9 cellular contexts compared by ENCODE assay signal in the genomic region with DNA sequence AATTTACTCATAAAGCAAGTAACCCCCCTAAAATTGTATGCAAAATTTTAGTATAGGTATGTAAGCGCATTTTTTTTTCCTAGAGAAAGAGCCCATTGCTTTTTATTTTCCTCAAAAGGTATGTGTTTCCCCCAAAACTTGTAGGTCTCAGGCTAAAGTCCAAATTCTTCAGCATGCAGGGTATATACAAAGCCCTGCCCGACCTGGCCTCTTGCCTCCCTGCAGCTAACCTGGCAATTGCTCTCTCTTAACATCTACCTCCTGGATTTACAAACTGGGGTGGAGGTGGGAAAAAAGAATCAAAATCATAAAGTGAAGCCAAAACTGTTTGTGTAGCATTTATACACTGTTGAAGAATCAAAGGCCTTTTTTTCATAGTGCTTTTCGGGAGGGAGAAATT.
A peak's percentile ranks its signal among the peaks of the same experiment; 100 is the strongest.
DNase-seq lines count a peak whose midpoint lies in the region; ATAC-seq and TF ChIP-seq lines count a peak whose summit lies in the region.
"Had no signal": no experiment of that assay in that cellular context is flagged by ENCODE, and none has a peak within 500 bp of the region (broad histone marks: within the 10 kb centered on the region; RNA-seq: fewer than 3 reads in every experiment).

No MANE protein-coding gene starts in this region.

- H3K79me1 ChIP-seq in trophoblast cell (ENCODE audit: low read length) = peaks cover 16% of the 10 kb centered on the region

- peaks cover 45% of the 10 kb centered on the region for H3K36me3 Mint-ChIP-seq in stimulated activated effector memory CD8-positive, alpha-beta T cell treated with anti-CD3 and anti-CD28 coated beads, Interleukin-12 subunit alpha, Interleukin-12 subunit beta, amount 100 ng/mL, for 72 hours

- no peak overlapping the region for H2BK5ac ChIP-seq in trophoblast cell (ENCODE audit: low read depth, low read length, poor library complexity)

- no peak overlapping the region for H3K9ac ChIP-seq in trophoblast cell (ENCODE audit: low read length)

- H3K14ac ChIP-seq in trophoblast cell (ENCODE audit: low read length) = no peak overlapping the region

- no peak overlapping the region for H3K18ac ChIP-seq in trophoblast cell (ENCODE audit: low read length)

- no peak overlapping the region for H3K23ac ChIP-seq in trophoblast cell (ENCODE audit: low read length)

- H4K91ac ChIP-seq in trophoblast cell (ENCODE audit: low read depth, low read length) = no peak overlapping the region

- H3K27ac Mint-ChIP-seq in stimulated activated effector memory CD8-positive, alpha-beta T cell treated with anti-CD3 and anti-CD28 coated beads, Interleukin-12 subunit alpha, Interleukin-12 subunit beta, amount 100 ng/mL, for 72 hours = peak overlapping the region; percentile 87

- H3K27ac ChIP-seq in WERI-Rb-1 = peak overlapping the region; percentile 99
- no peak overlapping the region for H3K27ac ChIP-seq in right cardiac atrium (ENCODE audit: low read length)
- H3K27ac ChIP-seq in trophoblast cell (ENCODE audit: low read depth, low read length) = no peak overlapping the region

- no peak overlapping the region for H2BK120ac ChIP-seq in trophoblast cell (ENCODE audit: insufficient read depth, low read length, poor library complexity)

- peak; percentile 24 for DNase-seq in NCI-H82 (lab: John Stamatoyannopoulos, UW)
- DNase-seq in NCI-H82 treated with DMSO at 0.1 percent for 48 hours (lab: John Stamatoyannopoulos, UW; ENCODE audit: unreplicated experiment) = no peak
- no peak for DNase-seq in WERI-Rb-1
- DNase-seq in right cardiac atrium = peak in 1 of 3 donors; percentile 28
- DNase-seq in stimulated activated effector memory CD8-positive, alpha-beta T cell treated with anti-CD3 and anti-CD28 coated beads, Interleukin-12 subunit alpha, Interleukin-12 subunit beta, amount 100 ng/mL, for 72 hours (ENCODE audit: low spot score in 2 of 2) = no peak
- no peak for DNase-seq in NCI-H524 (lab: John Stamatoyannopoulos, UW)
- DNase-seq in trophoblast cell = no peak
- no peak for DNase-seq in NCI-H526 treated with DMSO at 0.1 percent for 48 hours (lab: John Stamatoyannopoulos, UW)
- DNase-seq: NCI-H774 had no signal

- no peak overlapping the region for H2AFZ ChIP-seq in trophoblast cell (ENCODE audit: insufficient read depth, low read length, poor library complexity)

- H2BK12ac ChIP-seq in trophoblast cell (ENCODE audit: low read length) = no peak overlapping the region

- no peaks in the 10 kb centered on the region for H3K9me3 Mint-ChIP-seq in stimulated activated effector memory CD8-positive, alpha-beta T cell treated with anti-CD3 and anti-CD28 coated beads, Interleukin-12 subunit alpha, Interleukin-12 subunit beta, amount 100 ng/mL, for 72 hours

- no peaks in the 10 kb centered on the region for H3K4me1 ChIP-seq in right cardiac atrium (ENCODE audit: control insufficient read depth, insufficient read depth, low read length)
- peaks cover 11 to 19% of the 10 kb centered on the region in 2 experiments for H3K4me1 ChIP-seq in trophoblast cell (ENCODE audit: control insufficient read depth in 1 of 2, insufficient read depth in 2 of 2, low read length in 2 of 2)

- H3K4me1 Mint-ChIP-seq in stimulated activated effector memory CD8-positive, alpha-beta T cell treated with anti-CD3 and anti-CD28 coated beads, Interleukin-12 subunit alpha, Interleukin-12 subunit beta, amount 100 ng/mL, for 72 hours = peaks cover 47% of the 10 kb centered on the region

- peak overlapping the region; percentile 81 for H3K4me3 Mint-ChIP-seq in stimulated activated effector memory CD8-positive, alpha-beta T cell treated with anti-CD3 and anti-CD28 coated beads, Interleukin-12 subunit alpha, Interleukin-12 subunit beta, amount 100 ng/mL, for 72 hours

- no peak overlapping the region for H3K4me2 ChIP-seq in trophoblast cell (ENCODE audit: low read length)

- H4K8ac ChIP-seq in trophoblast cell (ENCODE audit: low read depth, low read length) = no peak overlapping the region

- intact Hi-C loops in right cardiac atrium (cut with DNase I) = no loop called here

- H3K9me3 ChIP-seq in WERI-Rb-1 (ENCODE audit: severe bottlenecking) (no peaks in the 10 kb centered on the region), right cardiac atrium (ENCODE audit: control insufficient read depth, low read length) (no peaks in the 10 kb centered on the region), trophoblast cell (ENCODE audit: insufficient read depth, low read depth, low read length) (no peaks in the 10 kb centered on the region)

- H4K12ac ChIP-seq in trophoblast cell (ENCODE audit: low read depth, low read length) = no peak overlapping the region

- H3K27me3 ChIP-seq in WERI-Rb-1 (ENCODE audit: insufficient read depth, low read depth, severe bottlenecking) (no peaks in the 10 kb centered on the region), right cardiac atrium (ENCODE audit: control insufficient read depth, insufficient read depth) (no peaks in the 10 kb centered on the region), trophoblast cell (ENCODE audit: insufficient read depth, low read length) (peaks cover 29% of the 10 kb centered on the region)

- ATAC-seq in right cardiac atrium = no peak
- no peak for ATAC-seq in stimulated activated effector memory CD8-positive, alpha-beta T cell treated with anti-CD3 and anti-CD28 coated beads, Interleukin-12 subunit alpha, Interleukin-12 subunit beta, amount 100 ng/mL, for 72 hours

- no peak for TF ChIP-seq CTCF in WERI-Rb-1 (IDR thresholded peaks at IDR 0.05; ENCODE audit: low read depth, low read length)

- H3K36me3 ChIP-seq in WERI-Rb-1 (peaks cover 5% of the 10 kb centered on the region), trophoblast cell (ENCODE audit: control insufficient read depth in 1 of 2, insufficient read depth in 2 of 2, low read length in 2 of 2) (no peaks in the 10 kb centered on the region)

- H2AK5ac ChIP-seq in trophoblast cell (ENCODE audit: low read length) = no peak overlapping the region

- WGBS in right cardiac atrium = 73% methylated on average over 3 of the region's 3 CpGs
- WGBS in trophoblast cell (ENCODE audit: extremely low coverage, insufficient coverage, insufficient read length) = no CpG with 5 or more reads among the region's 3 CpGs

- peaks cover 11% of the 10 kb centered on the region for H3K79me2 ChIP-seq in trophoblast cell (ENCODE audit: control insufficient read depth, insufficient read depth, low read length, poor library complexity)

- H3K4ac ChIP-seq in trophoblast cell (ENCODE audit: low read depth, low read length) = no peak overlapping the region

- H3K4me3 ChIP-seq in WERI-Rb-1 (ENCODE audit: low read depth, low read length) (peak overlapping the region; percentile 52), right cardiac atrium (ENCODE audit: low read length) (peak overlapping the region; percentile 55), trophoblast cell (ENCODE audit: low read depth, low read length) (no peak overlapping the region)
